In genomic region chr1:160205242-160205973, GRCh38 we compare ENCODE assay signal across 8 cellular contexts. TPM values are rescaled to one million over a fixed set of nuclear protein-coding genes. Genes with fewer than 3 reads are reported as not detected.
A peak's percentile ranks its signal among the peaks of the same experiment; 100 is the strongest.
DNase-seq lines count a peak whose midpoint lies in the region; ATAC-seq and TF ChIP-seq lines count a peak whose summit lies in the region.

TSS of gene PEA15 (plus strand) at chr1:160205384. CDS start at chr1:160211545, 6,161 bp downstream.

- peak; percentile 90 for ATAC-seq in sciatic nerve
- no peak for ATAC-seq in GM18519 (IDR thresholded peaks at IDR 0.05; ENCODE audit: low FRiP score, unreplicated experiment)

- DNase-seq in Caki2 (ENCODE audit: low read depth) (peak; percentile 45), GM20000 (ENCODE audit: low spot score) (peak; percentile 92), LNCaP clone FGC (ENCODE audit: low read depth) (no peak), T1000 (lab: John Stamatoyannopoulos, UW) (peak; percentile 29), astrocyte of the spinal cord (ENCODE audit: low read depth, low spot score) (peak; percentile 67), hypothalamus (lab: John Stamatoyannopoulos, UW) (peak in 47 of 51 donors; percentile 41 to 89 (median 69)), sciatic nerve (ENCODE audit: low spot score) (peak; percentile 87)

- H3K4me3 ChIP-seq in LNCaP clone FGC (ENCODE audit: low read depth, low read length) (peak within 1 kb of the TSS; percentile 92), astrocyte of the spinal cord (ENCODE audit: low read depth, low read length) (peak within 1 kb of the TSS; percentile 96)

- in situ Hi-C loops in Caki2 (cut with HindIII; ENCODE audit: low pct_unique_long_range_greater_than_20kb, low sequenced_read_pairs) (loop anchor here (10.0 kb wide), 1 partner anchor 101 kb away; no protein-coding TSS in a partner anchor), astrocyte of the spinal cord (cut with HindIII; ENCODE audit: low sequenced_read_pairs) (no loop called here)

- intact Hi-C loops in sciatic nerve (cut with DNase I), result no loop called here

- TF ChIP-seq CTCF in GM20000 (IDR thresholded peaks at IDR 0.05; ENCODE audit: extremely low read depth, missing control alignments) (no peak), LNCaP clone FGC (IDR thresholded peaks at IDR 0.05; ENCODE audit: control insufficient read depth, extremely low read depth, insufficient read depth) (no peak), astrocyte of the spinal cord (IDR thresholded peaks at IDR 0.05; ENCODE audit: low read depth, low read length) (no peak)

RNA-seq across cellular contexts. Expression of gene PEA15, which starts in this region (rescaled TPM):
- total RNA-seq in Caki2 (2014; rRNA removed; shearing (Covaris generic); ENCODE audit: low replicate concordance), result 97.4 and 114 TPM in 2 replicates
- 324 TPM for total RNA-seq in sciatic nerve
